In genomic region chr9:95505072-95505471, GRCh38 we compare ENCODE assay signal across 8 cellular contexts. TPM values are rescaled to one million over a fixed set of nuclear protein-coding genes. Genes with fewer than 3 reads are reported as not detected.
DNase-seq lines count a peak whose midpoint lies in the region; ATAC-seq, FAIRE-seq and TF ChIP-seq lines count a peak whose summit lies in the region.

No MANE protein-coding gene starts in this region.

- H3K9me3 ChIP-seq in A549 (no peaks in the 10 kb centered on the region), HCT116 (ENCODE audit: control insufficient read depth in 1 of 2, insufficient read depth in 1 of 2, low read depth in 1 of 2, low read length in 2 of 2) (no peaks in the 10 kb centered on the region), body of pancreas (no peaks in the 10 kb centered on the region), muscle layer of duodenum (ENCODE audit: control insufficient read depth in 1 of 2, low read length in 2 of 2) (no peaks in the 10 kb centered on the region)

- H2AFZ ChIP-seq in HCT116 (ENCODE audit: low read depth, low read length, poor library complexity, severe bottlenecking) = no peak overlapping the region

- WGBS in A549 (ENCODE audit: missing lambda C conversion rate) = 84% methylated on average over 4 of the region's 4 CpGs
- WGBS in body of pancreas, 2 donors = 46 to 49% methylated on average over 4 of the region's 4 CpGs

- peak overlapping the region; percentile 100 for H3K4me2 ChIP-seq in A549
- peak overlapping the region; percentile 100 for H3K4me2 ChIP-seq in HCT116 (ENCODE audit: low read length)

- BruUV-seq in HCT116 (replicated peaks; lab: Mats Ljungman, UMichigan) = TSS peak; percentile 38

- H3K9ac ChIP-seq in HCT116 (ENCODE audit: low read length) = peak overlapping the region; percentile 72; the same call in 1 of the 2 replicates

- TF ChIP-seq RAD21 in A549 (conservative IDR thresholded peaks at IDR 0.05 in 1 of 2, IDR thresholded peaks at IDR 0.05 in 1 of 2) (no peak), HCT116 (IDR thresholded peaks at IDR 0.05; ENCODE audit: low read depth) (no peak)

- CTCF ChIA-PET in A549 (lab: Yijun Ruan, JAX) = interaction anchor here (0.6 to 1.3 kb wide), 4 partner anchors 9 to 836 kb away, joined by 3 read pairs; no protein-coding TSS in a partner anchor
- CTCF ChIA-PET in HCT116 (lab: Charles Lee) = no interaction called here

- H3K9me2 ChIP-seq in HCT116 (ENCODE audit: insufficient read depth) = no peaks in the 10 kb centered on the region

- ATAC-seq in A549 (no peak), HCT116 (no peak), body of pancreas (no peak), GM18858 (IDR thresholded peaks at IDR 0.05; ENCODE audit: unreplicated experiment) (no peak)

- no peaks in the 10 kb centered on the region for H3K36me3 ChIP-seq in HCT116 (ENCODE audit: control insufficient read depth in 1 of 2, insufficient read depth in 2 of 2, low read length in 2 of 2)
- H3K36me3 ChIP-seq in body of pancreas (replicated peaks in 1 of 2; ENCODE audit: insufficient read depth in 1 of 2, low read depth in 2 of 2) = no peaks in the 10 kb centered on the region
- H3K36me3 ChIP-seq in muscle layer of duodenum (ENCODE audit: control insufficient read depth in 1 of 2, insufficient read depth in 2 of 2, low read length in 2 of 2) = no peaks in the 10 kb centered on the region

- no peak for TF ChIP-seq EP300 in A549 (IDR thresholded peaks at IDR 0.05)

- TF ChIP-seq POLR2A in A549 (IDR thresholded peaks at IDR 0.05; ENCODE audit: low read length) (no peak), HCT116 (IDR thresholded peaks at IDR 0.05; ENCODE audit: borderline replicate concordance, extremely low read depth, insufficient read depth, insufficient read length) (no peak), body of pancreas (IDR thresholded peaks at IDR 0.05) (no peak), GM12891 (IDR thresholded peaks at IDR 0.05; ENCODE audit: low read depth, low read length) (no peak)

- no peaks in the 10 kb centered on the region for H4K20me1 ChIP-seq in HCT116 (ENCODE audit: insufficient read depth)

- FAIRE-seq in A549 (lab: Jason Lieb, UNC) (no peak), GM12891 (lab: Jason Lieb, UNC) (no peak)

- H3K27me3 ChIP-seq in HCT116 (ENCODE audit: insufficient read depth, low read length) = no peaks in the 10 kb centered on the region
- H3K27me3 ChIP-seq in body of pancreas = no peaks in the 10 kb centered on the region
- no peaks in the 10 kb centered on the region for H3K27me3 ChIP-seq in muscle layer of duodenum (ENCODE audit: low read depth, low read length)

- peak overlapping the region; percentile 84; the same call in 2 of the 3 replicates for H3K4me3 ChIP-seq in A549
- peak overlapping the region in 1 of 2 experiments; percentile 90; a peak in 3 of 4 replicates for H3K4me3 ChIP-seq in HCT116 (replicated peaks in 1 of 2; ENCODE audit: low read depth in 1 of 2, low read length in 2 of 2)
- H3K4me3 ChIP-seq in body of pancreas = no peak overlapping the region
- peak overlapping the region; percentile 50 to 52 for H3K4me3 ChIP-seq in muscle layer of duodenum (ENCODE audit: low read depth in 1 of 2, low read length in 2 of 2)

- POLR2A ChIA-PET in A549 (lab: Yijun Ruan, JAX) (no interaction called here), HCT116 (lab: Charles Lee) (no interaction called here)

- peak overlapping the region in 1 of 2 experiments; percentile 97; a peak in 4 of 6 replicates for H3K27ac ChIP-seq in A549
- H3K27ac ChIP-seq in HCT116 (ENCODE audit: low read depth, low read length) = no peak overlapping the region
- H3K27ac ChIP-seq in body of pancreas = peak overlapping the region in 3 of 4 donors; percentile 88 to 93 (median 92)
- H3K27ac ChIP-seq in muscle layer of duodenum (ENCODE audit: low read length) = no peak overlapping the region

- intact Hi-C loops in HCT116 (cut with micrococcal nuclease) = loop anchor here (5.0 kb wide), 1 partner anchor 372 kb away; the partner anchor contains the start of gene ERCC6L2
- intact Hi-C loops in body of pancreas (cut with DNase I) = no loop called here

- H3K4me1 ChIP-seq in A549 = peaks cover 22% of the 10 kb centered on the region
- H3K4me1 ChIP-seq in HCT116 (ENCODE audit: control insufficient read depth in 1 of 2, insufficient read depth in 2 of 2, low read length in 2 of 2) = peaks cover 21 to 33% of the 10 kb centered on the region in 2 experiments
- H3K4me1 ChIP-seq in body of pancreas = peaks cover 20% of the 10 kb centered on the region
- H3K4me1 ChIP-seq in muscle layer of duodenum (ENCODE audit: control insufficient read depth in 1 of 2, insufficient read depth in 2 of 2, low read length in 2 of 2) = peaks cover 3 to 10% of the 10 kb centered on the region in 2 donors

- no peak for TF ChIP-seq CTCF in A549 (IDR thresholded peaks at IDR 0.05)
- no peak for TF ChIP-seq CTCF in HCT116 (IDR thresholded peaks at IDR 0.05 in 2 of 3, conservative IDR thresholded peaks at IDR 0.05 in 1 of 3; ENCODE audit: borderline replicate concordance in 1 of 3, insufficient read depth in 1 of 3, low read depth in 2 of 3, low read length in 2 of 3)
- TF ChIP-seq CTCF in body of pancreas (IDR thresholded peaks at IDR 0.05) = no peak

- DNase-seq in A549 (ENCODE audit: low read depth in 1 of 2, low spot score in 1 of 2) (no peak), HCT116 (ENCODE audit: low read depth, low spot score) (no peak), body of pancreas (no peak), GM12891 (ENCODE audit: insufficient read length, low spot score) (no peak), LoVo (ENCODE audit: low spot score) (no peak)
- DNase-seq in stimulated activated naive CD4-positive, alpha-beta T cell treated with Interleukin-2 at 50 U/mL for 16 hours (lab: John Stamatoyannopoulos, UW) = no peak

- RAD21 ChIA-PET in HCT116 (lab: Charles Lee; ENCODE audit: low non-redundant PET in 1 of 2, low total read pairs in 2 of 2, uncharacterized antibody in 2 of 2, unreplicated experiment in 2 of 2) = no interaction called here

- no peaks in the 10 kb centered on the region for H3K79me2 ChIP-seq in HCT116 (ENCODE audit: insufficient read depth, low read length)

TF ChIP-seq in A549, 52 proteins besides CTCF, POLR2A, EP300 and RAD21:
- no peak for TF ChIP-seq POLR2AphosphoS2 (conservative IDR thresholded peaks at IDR 0.05; ENCODE audit: low read length)
- TF ChIP-seq HOXB5 (CRISPR knock-in tag; IDR thresholded peaks at IDR 0.05) = no peak

TF ChIP-seq in HCT116, 20 proteins besides CTCF, POLR2A, EP300 and RAD21:
- TF ChIP-seq MAX (IDR thresholded peaks at IDR 0.05) (no peak), SRF (IDR thresholded peaks at IDR 0.05; ENCODE audit: low read depth) (no peak), FOSL1 (IDR thresholded peaks at IDR 0.05; ENCODE audit: low read depth) (no peak), YY1 (IDR thresholded peaks at IDR 0.05; ENCODE audit: extremely low read depth, insufficient replicate concordance, low read depth, low read length) (no peak), TCF7L2 (IDR thresholded peaks at IDR 0.05; ENCODE audit: borderline replicate concordance, extremely low read depth, insufficient read depth, insufficient read length) (no peak), ELF1 (IDR thresholded peaks at IDR 0.05; ENCODE audit: borderline replicate concordance, low read depth) (no peak), CBX3 (IDR thresholded peaks at IDR 0.05; ENCODE audit: low read depth) (no peak), ZFX (IDR thresholded peaks at IDR 0.05) (no peak), JUND (IDR thresholded peaks at IDR 0.05) (no peak), POLR2AphosphoS5 (IDR thresholded peaks at IDR 0.05; ENCODE audit: low read depth, low read length) (no peak), EGR1 (IDR thresholded peaks at IDR 0.05; ENCODE audit: low read depth) (no peak), EZH2 (IDR thresholded peaks at IDR 0.05) (no peak), EZH2phosphoT487 (IDR thresholded peaks at IDR 0.05; ENCODE audit: borderline replicate concordance) (no peak)

TF ChIP-seq in GM12891, 5 proteins besides CTCF, POLR2A, EP300 and RAD21:
- TF ChIP-seq TAF1 (IDR thresholded peaks at IDR 0.05; ENCODE audit: low read depth, low read length) = no peak
- no peak for TF ChIP-seq POU2F2 (IDR thresholded peaks at IDR 0.05; ENCODE audit: low read depth, low read length)
- no peak for TF ChIP-seq POLR2AphosphoS5 (IDR thresholded peaks at IDR 0.05; ENCODE audit: low read depth, low read length)
- no peak for TF ChIP-seq PAX5 (IDR thresholded peaks at IDR 0.05; ENCODE audit: insufficient read depth, low read length, severe bottlenecking)
- no peak for TF ChIP-seq SPI1 (IDR thresholded peaks at IDR 0.05; ENCODE audit: low read depth, low read length)
TF ChIP-seq in GM12891: peak in this region for 0.

RNA-seq across cellular contexts. Expression of gene PTCH1, which starts 11.7 kb away (rescaled TPM):
- polyA plus RNA-seq in A549 (2011; rRNA removed) = 4.8 and 7.7 TPM in 2 replicates
- polyA plus RNA-seq in A549 (2012; cell fraction: cytosol; rRNA removed) = 2.9 and 4.8 TPM in 2 replicates
- 8.1 and 8.2 TPM in 2 replicates for polyA plus RNA-seq in A549 (2012; cell fraction: nucleus; rRNA removed)
- polyA plus RNA-seq in A549 (2017; fragmentation: RNase III; extraction: RNeasy Plus Mini Kit Qiagen cat#74134 plus additional on column Dnase treatment) = 1.6 to 1.9 TPM (median 1.9 TPM) in 3 replicates
- polyA minus RNA-seq in A549 (2011; rRNA and poly(A)+ RNA removed) = 11.4 and 19.0 TPM in 2 replicates
- total RNA-seq in HCT116 (2021; ENCODE audit: unreplicated experiment) = 15.2 TPM
- 6.2 and 8.0 TPM in 2 replicates for polyA plus RNA-seq in HCT116 (2012)
- total RNA-seq in body of pancreas = 10 to 100 TPM in 1 of 2 donors, 1 to 10 TPM in 1; 8.3 to 47.5 TPM
- polyA plus RNA-seq in GM12891 (2012; ENCODE audit: low read depth, missing spikeins) = 2.7 TPM

Comparison
In these comparisons a context has a peak if more than half of its experiments do, and no peak if none do; other contexts are left out.
1. H3K27ac ChIP-seq: peak in body of pancreas (3 of 4); none in HCT116 (single experiment) and muscle layer of duodenum (single experiment).
2. H3K4me3 ChIP-seq: peak in A549 (single experiment) and muscle layer of duodenum (2 of 2); none in body of pancreas (0 of 2).